8 cellular contexts compared by ENCODE assay signal in the genomic region with DNA sequence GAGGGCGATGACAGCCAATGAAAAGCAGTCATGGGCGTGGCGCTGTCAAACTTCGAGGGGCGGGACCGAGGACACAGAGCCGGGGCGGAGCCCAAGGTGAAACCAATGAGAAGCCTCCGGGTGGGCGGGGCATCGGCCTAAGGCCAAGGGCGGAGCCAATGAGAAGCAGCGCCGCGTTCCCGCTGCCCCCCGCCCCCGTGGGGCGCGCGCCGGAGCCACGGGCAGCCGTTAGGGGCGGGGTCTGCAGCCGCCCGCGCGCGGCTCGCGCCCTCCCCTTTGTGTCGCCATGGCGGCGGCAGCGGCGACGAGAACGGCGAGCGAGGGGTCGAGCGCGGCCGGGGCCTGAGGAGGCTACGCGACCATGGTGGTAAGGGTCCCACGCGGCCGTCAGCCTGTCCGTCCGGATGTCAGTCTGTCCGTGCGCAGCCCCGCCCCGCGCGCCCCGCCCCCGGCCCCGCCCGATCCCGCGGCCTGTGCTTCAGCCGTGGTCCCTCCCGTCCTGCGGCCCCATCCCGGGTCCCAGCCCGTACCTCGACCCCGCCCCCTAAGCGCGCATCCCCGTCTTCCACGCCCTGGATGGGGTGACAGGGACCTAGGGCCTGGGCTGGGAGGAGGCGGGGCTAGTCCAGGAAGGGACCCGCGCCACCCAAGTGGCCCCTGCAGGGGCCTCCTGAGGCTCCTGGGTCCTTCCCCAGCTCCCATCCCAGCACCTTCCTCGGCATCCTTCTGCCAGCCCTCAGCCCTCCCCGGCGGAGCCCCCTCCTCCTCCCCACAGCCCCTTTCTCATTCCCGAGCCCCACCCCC. TPM values are rescaled to one million over a fixed set of nuclear protein-coding genes. Genes with fewer than 3 reads are reported as not detected.
DNase-seq lines count a peak whose midpoint lies in the region; ATAC-seq and TF ChIP-seq lines count a peak whose summit lies in the region.

A gene with protein sequence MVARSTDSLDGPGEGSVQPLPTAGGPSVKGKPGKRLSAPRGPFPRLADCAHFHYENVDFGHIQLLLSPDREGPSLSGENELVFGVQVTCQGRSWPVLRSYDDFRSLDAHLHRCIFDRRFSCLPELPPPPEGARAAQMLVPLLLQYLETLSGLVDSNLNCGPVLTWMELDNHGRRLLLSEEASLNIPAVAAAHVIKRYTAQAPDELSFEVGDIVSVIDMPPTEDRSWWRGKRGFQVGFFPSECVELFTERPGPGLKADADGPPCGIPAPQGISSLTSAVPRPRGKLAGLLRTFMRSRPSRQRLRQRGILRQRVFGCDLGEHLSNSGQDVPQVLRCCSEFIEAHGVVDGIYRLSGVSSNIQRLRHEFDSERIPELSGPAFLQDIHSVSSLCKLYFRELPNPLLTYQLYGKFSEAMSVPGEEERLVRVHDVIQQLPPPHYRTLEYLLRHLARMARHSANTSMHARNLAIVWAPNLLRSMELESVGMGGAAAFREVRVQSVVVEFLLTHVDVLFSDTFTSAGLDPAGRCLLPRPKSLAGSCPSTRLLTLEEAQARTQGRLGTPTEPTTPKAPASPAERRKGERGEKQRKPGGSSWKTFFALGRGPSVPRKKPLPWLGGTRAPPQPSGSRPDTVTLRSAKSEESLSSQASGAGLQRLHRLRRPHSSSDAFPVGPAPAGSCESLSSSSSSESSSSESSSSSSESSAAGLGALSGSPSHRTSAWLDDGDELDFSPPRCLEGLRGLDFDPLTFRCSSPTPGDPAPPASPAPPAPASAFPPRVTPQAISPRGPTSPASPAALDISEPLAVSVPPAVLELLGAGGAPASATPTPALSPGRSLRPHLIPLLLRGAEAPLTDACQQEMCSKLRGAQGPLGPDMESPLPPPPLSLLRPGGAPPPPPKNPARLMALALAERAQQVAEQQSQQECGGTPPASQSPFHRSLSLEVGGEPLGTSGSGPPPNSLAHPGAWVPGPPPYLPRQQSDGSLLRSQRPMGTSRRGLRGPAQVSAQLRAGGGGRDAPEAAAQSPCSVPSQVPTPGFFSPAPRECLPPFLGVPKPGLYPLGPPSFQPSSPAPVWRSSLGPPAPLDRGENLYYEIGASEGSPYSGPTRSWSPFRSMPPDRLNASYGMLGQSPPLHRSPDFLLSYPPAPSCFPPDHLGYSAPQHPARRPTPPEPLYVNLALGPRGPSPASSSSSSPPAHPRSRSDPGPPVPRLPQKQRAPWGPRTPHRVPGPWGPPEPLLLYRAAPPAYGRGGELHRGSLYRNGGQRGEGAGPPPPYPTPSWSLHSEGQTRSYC (plus strand): TSS at position 267 of the 804 bp plus-strand sequence. CDS start 95 bp downstream, at position 362.

- CTCF ChIA-PET in WTC11 (lab: Charles Lee), result interaction anchor here (0.9 to 2.5 kb wide), 4 partner anchors 9 to 81 kb away, joined by 3 to 11 read pairs (median 4); a partner anchor contains a TSS

- POLR2A ChIA-PET in WTC11 (lab: Charles Lee), result no interaction called here

- H3K4me1 Mint-ChIP-seq in WTC11, result peaks cover 30% of the 10 kb centered on the region

- no peaks in the 10 kb centered on the region for H3K36me3 Mint-ChIP-seq in WTC11

- peak within 1 kb of the TSS; percentile 68 to 70 for H3K4me3 ChIP-seq in cardiac fibroblast (replicated peaks in 1 of 2; ENCODE audit: low read depth in 2 of 2, low read length in 2 of 2)

- H3K27me3 Mint-ChIP-seq in WTC11 (ENCODE audit: low read depth), result peaks cover 30% of the 10 kb centered on the region

- ATAC-seq in GM19025 (IDR thresholded peaks at IDR 0.05; ENCODE audit: low read depth, unreplicated experiment) (peak; percentile 95), HG03280 (IDR thresholded peaks at IDR 0.05; ENCODE audit: unreplicated experiment) (peak; percentile 92), WTC11 (peak; percentile 87)

- no peak within 1 kb of the TSS for H3K27ac Mint-ChIP-seq in WTC11

- H3K4me3 Mint-ChIP-seq in WTC11, result peak within 1 kb of the TSS; percentile 70

- DNase-seq in AG09319 (ENCODE audit: extremely low read depth, low read depth) (peak; percentile 80), NCI-H345 (lab: John Stamatoyannopoulos, UW) (peak; percentile 100), WTC11 (ENCODE audit: low spot score) (peak; percentile 100), cardiac fibroblast (ENCODE audit: low read depth in 2 of 2) (peak; percentile 96), inferior parietal cortex (ENCODE audit: extremely low spot score) (peak; percentile 98), smooth muscle cell of the brain vasculature (ENCODE audit: low read depth, low spot score) (peak; percentile 94)

- TF ChIP-seq CTCF in AG09319 (IDR thresholded peaks at IDR 0.05; ENCODE audit: low read depth, low read length), result no peak
- no peak for TF ChIP-seq CTCF in WTC11 (IDR thresholded peaks at IDR 0.05)
- TF ChIP-seq CTCF in cardiac fibroblast (IDR thresholded peaks at IDR 0.05; ENCODE audit: low read depth, low read length), result no peak

- H3K9me3 Mint-ChIP-seq in WTC11, result no peaks in the 10 kb centered on the region

TF ChIP-seq in WTC11, 78 proteins besides CTCF, POLR2A, EP300 and RAD21 (continues in another document):
- no peak for TF ChIP-seq JUN (CRISPR knock-in tag; IDR thresholded peaks at IDR 0.05)
- TF ChIP-seq SOX15 (CRISPR knock-in tag; IDR thresholded peaks at IDR 0.05), result no peak
- TF ChIP-seq NFYB (CRISPR knock-in tag; conservative IDR thresholded peaks at IDR 0.05; ENCODE audit: low read depth), result peak; percentile 64
- TF ChIP-seq, protein P1, sequence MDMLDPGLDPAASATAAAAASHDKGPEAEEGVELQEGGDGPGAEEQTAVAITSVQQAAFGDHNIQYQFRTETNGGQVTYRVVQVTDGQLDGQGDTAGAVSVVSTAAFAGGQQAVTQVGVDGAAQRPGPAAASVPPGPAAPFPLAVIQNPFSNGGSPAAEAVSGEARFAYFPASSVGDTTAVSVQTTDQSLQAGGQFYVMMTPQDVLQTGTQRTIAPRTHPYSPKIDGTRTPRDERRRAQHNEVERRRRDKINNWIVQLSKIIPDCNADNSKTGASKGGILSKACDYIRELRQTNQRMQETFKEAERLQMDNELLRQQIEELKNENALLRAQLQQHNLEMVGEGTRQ (CRISPR knock-in tag; IDR thresholded peaks at IDR 0.05), result 0 out of 2 replicates have a peak, but pooled peaks have one; percentile 6
- TF ChIP-seq, protein P2, sequence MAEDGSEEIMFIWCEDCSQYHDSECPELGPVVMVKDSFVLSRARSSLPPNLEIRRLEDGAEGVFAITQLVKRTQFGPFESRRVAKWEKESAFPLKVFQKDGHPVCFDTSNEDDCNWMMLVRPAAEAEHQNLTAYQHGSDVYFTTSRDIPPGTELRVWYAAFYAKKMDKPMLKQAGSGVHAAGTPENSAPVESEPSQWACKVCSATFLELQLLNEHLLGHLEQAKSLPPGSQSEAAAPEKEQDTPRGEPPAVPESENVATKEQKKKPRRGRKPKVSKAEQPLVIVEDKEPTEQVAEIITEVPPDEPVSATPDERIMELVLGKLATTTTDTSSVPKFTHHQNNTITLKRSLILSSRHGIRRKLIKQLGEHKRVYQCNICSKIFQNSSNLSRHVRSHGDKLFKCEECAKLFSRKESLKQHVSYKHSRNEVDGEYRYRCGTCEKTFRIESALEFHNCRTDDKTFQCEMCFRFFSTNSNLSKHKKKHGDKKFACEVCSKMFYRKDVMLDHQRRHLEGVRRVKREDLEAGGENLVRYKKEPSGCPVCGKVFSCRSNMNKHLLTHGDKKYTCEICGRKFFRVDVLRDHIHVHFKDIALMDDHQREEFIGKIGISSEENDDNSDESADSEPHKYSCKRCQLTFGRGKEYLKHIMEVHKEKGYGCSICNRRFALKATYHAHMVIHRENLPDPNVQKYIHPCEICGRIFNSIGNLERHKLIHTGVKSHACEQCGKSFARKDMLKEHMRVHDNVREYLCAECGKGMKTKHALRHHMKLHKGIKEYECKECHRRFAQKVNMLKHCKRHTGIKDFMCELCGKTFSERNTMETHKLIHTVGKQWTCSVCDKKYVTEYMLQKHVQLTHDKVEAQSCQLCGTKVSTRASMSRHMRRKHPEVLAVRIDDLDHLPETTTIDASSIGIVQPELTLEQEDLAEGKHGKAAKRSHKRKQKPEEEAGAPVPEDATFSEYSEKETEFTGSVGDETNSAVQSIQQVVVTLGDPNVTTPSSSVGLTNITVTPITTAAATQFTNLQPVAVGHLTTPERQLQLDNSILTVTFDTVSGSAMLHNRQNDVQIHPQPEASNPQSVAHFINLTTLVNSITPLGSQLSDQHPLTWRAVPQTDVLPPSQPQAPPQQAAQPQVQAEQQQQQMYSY (CRISPR knock-in tag; IDR thresholded peaks at IDR 0.05), result peak; percentile 84
- no peak for TF ChIP-seq TEAD4 (CRISPR knock-in tag; IDR thresholded peaks at IDR 0.05)
- no peak for TF ChIP-seq ZNF219 (CRISPR knock-in tag; IDR thresholded peaks at IDR 0.05; ENCODE audit: borderline replicate concordance)
- TF ChIP-seq ZBTB21 (CRISPR knock-in tag; IDR thresholded peaks at IDR 0.05; ENCODE audit: borderline replicate concordance), result no peak
- TF ChIP-seq, protein P3, sequence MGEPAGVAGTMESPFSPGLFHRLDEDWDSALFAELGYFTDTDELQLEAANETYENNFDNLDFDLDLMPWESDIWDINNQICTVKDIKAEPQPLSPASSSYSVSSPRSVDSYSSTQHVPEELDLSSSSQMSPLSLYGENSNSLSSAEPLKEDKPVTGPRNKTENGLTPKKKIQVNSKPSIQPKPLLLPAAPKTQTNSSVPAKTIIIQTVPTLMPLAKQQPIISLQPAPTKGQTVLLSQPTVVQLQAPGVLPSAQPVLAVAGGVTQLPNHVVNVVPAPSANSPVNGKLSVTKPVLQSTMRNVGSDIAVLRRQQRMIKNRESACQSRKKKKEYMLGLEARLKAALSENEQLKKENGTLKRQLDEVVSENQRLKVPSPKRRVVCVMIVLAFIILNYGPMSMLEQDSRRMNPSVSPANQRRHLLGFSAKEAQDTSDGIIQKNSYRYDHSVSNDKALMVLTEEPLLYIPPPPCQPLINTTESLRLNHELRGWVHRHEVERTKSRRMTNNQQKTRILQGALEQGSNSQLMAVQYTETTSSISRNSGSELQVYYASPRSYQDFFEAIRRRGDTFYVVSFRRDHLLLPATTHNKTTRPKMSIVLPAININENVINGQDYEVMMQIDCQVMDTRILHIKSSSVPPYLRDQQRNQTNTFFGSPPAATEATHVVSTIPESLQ (CRISPR knock-in tag; IDR thresholded peaks at IDR 0.05), result no peak
- TF ChIP-seq, protein P4, sequence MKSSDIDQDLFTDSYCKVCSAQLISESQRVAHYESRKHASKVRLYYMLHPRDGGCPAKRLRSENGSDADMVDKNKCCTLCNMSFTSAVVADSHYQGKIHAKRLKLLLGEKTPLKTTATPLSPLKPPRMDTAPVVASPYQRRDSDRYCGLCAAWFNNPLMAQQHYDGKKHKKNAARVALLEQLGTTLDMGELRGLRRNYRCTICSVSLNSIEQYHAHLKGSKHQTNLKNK (CRISPR knock-in tag; IDR thresholded peaks at IDR 0.05), result no peak
- no peak for TF ChIP-seq ELF4 (CRISPR knock-in tag; IDR thresholded peaks at IDR 0.05; ENCODE audit: low read depth)
- no peak for TF ChIP-seq CBFB (CRISPR knock-in tag; IDR thresholded peaks at IDR 0.05; ENCODE audit: low read depth)
- no peak for TF ChIP-seq ESRRA (CRISPR knock-in tag; IDR thresholded peaks at IDR 0.05; ENCODE audit: borderline replicate concordance)
- TF ChIP-seq SP1 (CRISPR knock-in tag; conservative IDR thresholded peaks at IDR 0.05), result peak; percentile 91

RNA-seq across cellular contexts. Expression of the gene that starts here (rescaled TPM):
- total RNA-seq in WTC11 (2021), result 36.8 to 43.9 TPM (median 39.8 TPM) in 3 replicates

Comparison
In these comparisons a context has a peak if more than half of its experiments do, and no peak if none do; other contexts are left out.
1. Peak in every context shown above with its lines: DNase-seq, ATAC-seq and H3K4me3 ChIP-seq.